Comparison of ENCODE assay signal across 8 cellular contexts in the genomic region with DNA sequence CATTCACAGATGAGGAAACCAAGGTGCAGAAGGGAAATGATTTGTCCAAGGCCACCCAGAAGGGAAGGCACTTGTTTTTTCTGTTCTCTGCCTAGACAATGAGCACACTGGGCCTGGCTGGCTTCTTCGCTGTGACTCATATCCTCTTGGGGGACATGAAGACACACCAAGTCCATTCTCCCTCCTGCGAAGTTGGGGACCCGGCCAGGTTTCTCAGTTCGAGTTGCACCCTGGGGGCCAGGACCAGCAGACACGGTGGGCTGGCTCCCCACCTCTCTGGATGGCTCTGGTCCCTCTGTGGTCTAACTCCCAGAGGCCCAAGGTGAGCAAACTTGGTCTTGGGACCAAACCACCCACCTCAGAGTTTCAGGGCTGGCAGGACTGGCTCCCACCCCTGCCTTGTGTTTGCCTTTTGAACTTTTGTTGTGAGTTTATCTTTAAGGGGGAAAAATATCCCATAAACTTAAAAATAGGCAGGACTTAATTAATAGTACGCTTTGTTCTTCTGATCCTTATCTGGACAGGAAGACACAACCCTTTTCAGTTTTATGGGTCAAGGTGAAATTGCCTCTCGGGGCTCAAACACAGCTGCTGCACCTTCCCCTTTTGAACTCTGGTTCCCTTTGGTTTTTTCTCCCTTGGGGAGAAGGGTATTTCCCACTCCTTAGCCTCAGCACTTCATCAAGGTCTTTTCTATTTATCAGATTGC. TPM values are rescaled to one million over a fixed set of nuclear protein-coding genes. Genes with fewer than 3 reads are reported as not detected.
DNase-seq lines count a peak whose midpoint lies in the region; ATAC-seq and TF ChIP-seq lines count a peak whose summit lies in the region.

No MANE protein-coding gene starts in this region.

- H3K27me3 ChIP-seq in MG63 (no peaks in the 10 kb centered on the region), vagina (no peaks in the 10 kb centered on the region)

- H3K4me1 ChIP-seq in vagina: no peaks in the 10 kb centered on the region

- H3K4me3 Mint-ChIP-seq in dendritic cell treated with granulocyte-macrophage colony-stimulating factor and Interleukin-4, amounts not matched to agents 40 ng/mL and 50 ng/mL, for 4 days: no peak overlapping the region

- H3K9me3 Mint-ChIP-seq in activated naive CD4-positive, alpha-beta T cell treated with anti-CD3 and anti-CD28 coated beads, Interleukin-2, amount 50 U/mL, for 72 hours: no peaks in the 10 kb centered on the region
- H3K9me3 Mint-ChIP-seq in dendritic cell treated with granulocyte-macrophage colony-stimulating factor and Interleukin-4, amounts not matched to agents 40 ng/mL and 50 ng/mL, for 4 days: no peaks in the 10 kb centered on the region

- H3K9me3 ChIP-seq in MG63: no peaks in the 10 kb centered on the region
- H3K9me3 ChIP-seq in vagina: no peaks in the 10 kb centered on the region

- H3K4me1 Mint-ChIP-seq in dendritic cell treated with granulocyte-macrophage colony-stimulating factor and Interleukin-4, amounts not matched to agents 40 ng/mL and 50 ng/mL, for 4 days (ENCODE audit: low read depth): peaks cover 40% of the 10 kb centered on the region

- H3K27me3 Mint-ChIP-seq in dendritic cell treated with granulocyte-macrophage colony-stimulating factor and Interleukin-4, amounts not matched to agents 40 ng/mL and 50 ng/mL, for 4 days: no peaks in the 10 kb centered on the region

- H3K4me3 ChIP-seq in MG63 (no peak overlapping the region), vagina (no peak overlapping the region)

- no peak for DNase-seq in activated naive CD4-positive, alpha-beta T cell treated with anti-CD3 and anti-CD28 coated beads, Interleukin-2, amount 50 U/mL, for 72 hours (ENCODE audit: low spot score in 2 of 2)
- no peak for DNase-seq in activated naive CD4-positive, alpha-beta T cell treated with anti-CD3 and anti-CD28 coated beads, Interleukin-2, amount 50 U/mL, for 16 hours
- peak; percentile 37 for DNase-seq in MG63
- no peak for DNase-seq in vagina (ENCODE audit: extremely low spot score in 2 of 2)
- DNase-seq in NCI-H1092 treated with DMSO at 0.1 percent for 48 hours (lab: John Stamatoyannopoulos, UW): no peak
- DNase-seq in activated effector memory CD4-positive, alpha-beta T cell treated with Interleukin-2 at 50 U/mL for 16 hours: no peak
- DNase-seq in DMS79 (lab: John Stamatoyannopoulos, UW): no peak

- peak overlapping the region; percentile 29 for H3K27ac ChIP-seq in vagina

- H3K36me3 ChIP-seq in MG63 (no peaks in the 10 kb centered on the region), vagina (no peaks in the 10 kb centered on the region)

- intact Hi-C loops in dendritic cell treated with granulocyte-macrophage colony-stimulating factor and Interleukin-4, amounts not matched to agents 40 ng/mL and 50 ng/mL, for 4 days (cut with micrococcal nuclease): no loop called here
- intact Hi-C loops in vagina (cut with DNase I): no loop called here

- TF ChIP-seq POLR2A in vagina (IDR thresholded peaks at IDR 0.05): no peak

- no peaks in the 10 kb centered on the region for H3K36me3 Mint-ChIP-seq in activated naive CD4-positive, alpha-beta T cell treated with anti-CD3 and anti-CD28 coated beads, Interleukin-2, amount 50 U/mL, for 72 hours
- no peaks in the 10 kb centered on the region for H3K36me3 Mint-ChIP-seq in dendritic cell treated with granulocyte-macrophage colony-stimulating factor and Interleukin-4, amounts not matched to agents 40 ng/mL and 50 ng/mL, for 4 days (ENCODE audit: low read depth)

- TF ChIP-seq CTCF in vagina (IDR thresholded peaks at IDR 0.05): no peak

- no peak overlapping the region for H3K27ac Mint-ChIP-seq in activated naive CD4-positive, alpha-beta T cell treated with anti-CD3 and anti-CD28 coated beads, Interleukin-2, amount 50 U/mL, for 72 hours
- H3K27ac Mint-ChIP-seq in dendritic cell treated with granulocyte-macrophage colony-stimulating factor and Interleukin-4, amounts not matched to agents 40 ng/mL and 50 ng/mL, for 4 days: peak overlapping the region; percentile 60

- peak; percentile 87 to 91 for ATAC-seq in activated naive CD4-positive, alpha-beta T cell treated with anti-CD3 and anti-CD28 coated beads, Interleukin-2, amount 50 U/mL, for 72 hours

RNA-seq across cellular contexts. Expression of a gene that starts 9.0 kb away (rescaled TPM):
- 10 to 100 TPM; 51.0 to 89.9 TPM for total RNA-seq in activated naive CD4-positive, alpha-beta T cell treated with anti-CD3 and anti-CD28 coated beads, Interleukin-2, amount 50 U/mL, for 72 hours
- total RNA-seq in MG63 (2014; rRNA removed; shearing (Covaris generic); ENCODE audit: low replicate concordance): 128 and 143 TPM in 2 replicates
- 33.1 TPM for total RNA-seq in vagina

RNA-seq across cellular contexts. Expression of a gene that starts 32.3 kb away (rescaled TPM):
- 10 to 100 TPM; 24.3 to 26.7 TPM for total RNA-seq in activated naive CD4-positive, alpha-beta T cell treated with anti-CD3 and anti-CD28 coated beads, Interleukin-2, amount 50 U/mL, for 72 hours
- 30.8 and 43.8 TPM in 2 replicates for total RNA-seq in MG63 (2014; rRNA removed; shearing (Covaris generic); ENCODE audit: low replicate concordance)
- 16.0 TPM for total RNA-seq in vagina

RNA-seq across cellular contexts. Expression of a gene that starts 37.5 kb away (rescaled TPM):
- 1 to 10 TPM in 1 of 2 donors, not detected in 1; 3.0 TPM for total RNA-seq in activated naive CD4-positive, alpha-beta T cell treated with anti-CD3 and anti-CD28 coated beads, Interleukin-2, amount 50 U/mL, for 72 hours
- total RNA-seq in MG63 (2014; rRNA removed; shearing (Covaris generic); ENCODE audit: low replicate concordance): not detected in 2 replicates
- total RNA-seq in vagina: 0.49 TPM

RNA-seq across cellular contexts. Expression of a gene that starts 47.7 kb away (rescaled TPM):
- total RNA-seq in activated naive CD4-positive, alpha-beta T cell treated with anti-CD3 and anti-CD28 coated beads, Interleukin-2, amount 50 U/mL, for 72 hours: 10 to 100 TPM; 15.9 to 24.5 TPM
- 6.4 and 7.5 TPM in 2 replicates for total RNA-seq in MG63 (2014; rRNA removed; shearing (Covaris generic); ENCODE audit: low replicate concordance)
- total RNA-seq in vagina: 21.4 TPM
